Comparison of ENCODE assay signal across 11 cellular contexts in the genomic region with DNA sequence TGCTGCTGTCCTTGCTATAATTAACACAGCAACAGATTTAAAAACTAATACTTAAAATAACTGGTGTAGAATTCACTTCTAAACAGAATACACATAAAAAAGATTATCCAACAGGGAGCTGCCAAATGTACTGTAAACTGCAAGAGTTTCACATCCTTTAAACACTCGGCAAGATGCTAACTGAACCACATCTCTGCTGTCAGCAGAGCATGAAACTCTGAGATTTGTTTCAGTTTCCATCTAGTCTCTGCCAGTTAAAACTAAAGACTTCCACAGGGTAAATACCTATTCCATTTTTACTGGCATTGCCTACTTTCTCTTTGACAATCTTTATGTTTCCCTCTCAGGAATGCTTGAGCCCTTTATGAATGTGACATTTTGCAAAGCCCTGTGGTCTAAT.
A peak's percentile ranks its signal among the peaks of the same experiment; 100 is the strongest.
DNase-seq lines count a peak whose midpoint lies in the region; ATAC-seq and TF ChIP-seq lines count a peak whose summit lies in the region.
"Had no signal": no experiment of that assay in that cellular context is flagged by ENCODE, and none has a peak within 500 bp of the region (broad histone marks: within the 10 kb centered on the region; RNA-seq: fewer than 3 reads in every experiment).

No MANE protein-coding gene starts in this region.

- dilution Hi-C loops in IMR-90 (cut with HindIII; ENCODE audit: low sequenced_read_pairs, unreplicated experiment): no loop called here

- peak; percentile 100 for ATAC-seq in GM18909 (IDR thresholded peaks at IDR 0.05; ENCODE audit: poor library complexity, unreplicated experiment)
- ATAC-seq in HG02588 (IDR thresholded peaks at IDR 0.05; ENCODE audit: unreplicated experiment): peak; percentile 99
- ATAC-seq in IMR-90 (ENCODE audit: low read depth): peak; percentile 35; the same call in 1 of the 2 replicates
- ATAC-seq: Panc1 had no signal

- no peak overlapping the region for H2AK5ac ChIP-seq in IMR-90 (ENCODE audit: low read depth, low read length)

- no peak overlapping the region for H3K14ac ChIP-seq in IMR-90 (replicated peaks; ENCODE audit: low read depth, low read length)

- H3K23ac ChIP-seq in IMR-90 (ENCODE audit: low read depth, low read length): no peak overlapping the region

- no peak overlapping the region for H3K27ac Mint-ChIP-seq in activated CD4-positive, alpha-beta T cell treated with anti-CD3 and anti-CD28 coated beads, Interleukin-2, amount 10 ng/mL, durations not matched to agents 7 days and 5 days

- no peaks in the 10 kb centered on the region for H3K36me3 ChIP-seq in IMR-90 (ENCODE audit: control insufficient read depth, insufficient read depth, low read length)

- H4K8ac ChIP-seq in IMR-90 (ENCODE audit: low read depth in 2 of 2, low read length in 2 of 2): no peak overlapping the region

- H4K5ac ChIP-seq in IMR-90 (ENCODE audit: low read depth, low read length): no peak overlapping the region

- no peak overlapping the region for H3K56ac ChIP-seq in IMR-90 (ENCODE audit: extremely low read depth, insufficient read depth, low read length)

- H2BK20ac ChIP-seq in IMR-90 (ENCODE audit: low read depth, low read length): no peak overlapping the region

- in situ Hi-C loops in IMR-90 (cut with MboI; ENCODE audit: low sequenced_read_pairs): no loop called here

- H3K36me3 Mint-ChIP-seq in activated CD4-positive, alpha-beta T cell treated with anti-CD3 and anti-CD28 coated beads, Interleukin-2, amount 10 ng/mL, durations not matched to agents 7 days and 5 days (ENCODE audit: low read depth): no peaks in the 10 kb centered on the region

- CTCF ChIA-PET in IMR-90 (lab: Yijun Ruan, JAX): interaction anchor here (0.6 to 1.0 kb wide), 2 partner anchors 20 to 479 kb away, joined by 3 read pairs; no protein-coding TSS in a partner anchor
- CTCF ChIA-PET in activated CD4-positive, alpha-beta T cell treated with anti-CD3 and anti-CD28 coated beads, Interleukin-2, amount 10 ng/mL, durations not matched to agents 7 days and 5 days (lab: Charles Lee): no interaction called here

- TF ChIP-seq POLR2A in IMR-90 (IDR thresholded peaks at IDR 0.05; ENCODE audit: low read depth, low read length): no peak

- no peak overlapping the region for H2AK9ac ChIP-seq in IMR-90 (replicated peaks; ENCODE audit: low read depth, low read length, poor library complexity)

- no peaks in the 10 kb centered on the region for H3K27me3 ChIP-seq in IMR-90 (ENCODE audit: control insufficient read depth, insufficient read depth, low read length)
- H3K27me3 ChIP-seq: foreskin keratinocyte had no signal

- intact Hi-C loops in IMR-90 (cut with micrococcal nuclease): no loop called here

- H2BK5ac ChIP-seq in IMR-90 (ENCODE audit: low read depth, low read length, poor library complexity, severe bottlenecking): no peak overlapping the region

- H3K9me3 ChIP-seq in IMR-90 (ENCODE audit: control insufficient read depth, insufficient read depth, low read length): no peaks in the 10 kb centered on the region

- H3K9me3 Mint-ChIP-seq in activated CD4-positive, alpha-beta T cell treated with anti-CD3 and anti-CD28 coated beads, Interleukin-2, amount 10 ng/mL, durations not matched to agents 7 days and 5 days: no peaks in the 10 kb centered on the region

- H3K9me1 ChIP-seq in IMR-90 (ENCODE audit: insufficient read depth, low read length): 0 out of 2 replicates have a peak, but pooled peaks cover 3% of the 10 kb centered on the region

- no peak overlapping the region for H3K4me3 ChIP-seq in IMR-90 (ENCODE audit: insufficient read depth, low read depth, low read length)

- peak overlapping the region; percentile 50; the same call in 1 of the 2 replicates for H3K4me2 ChIP-seq in IMR-90 (ENCODE audit: low read depth, low read length)

- WGBS in IMR-90 (ENCODE audit: extremely low coverage in 2 of 2, insufficient read length in 1 of 2), 2 experiments: 67% methylated on average over 1 of the region's 1 CpG; no CpG with 5 or more reads in 1 of the 2 experiments

- H2AFZ ChIP-seq in IMR-90 (replicated peaks; ENCODE audit: low read length, poor library complexity): no peak overlapping the region

- no peak overlapping the region for H3K27ac ChIP-seq in IMR-90 (ENCODE audit: insufficient read depth, low read length)
- H3K27ac ChIP-seq: foreskin keratinocyte had no signal

- no peak overlapping the region; the same call in 1 of the 2 replicates for H2BK120ac ChIP-seq in IMR-90 (ENCODE audit: low read depth, low read length)

- no peaks in the 10 kb centered on the region for H4K20me1 ChIP-seq in IMR-90 (ENCODE audit: insufficient read depth, low read length)

- H4K91ac ChIP-seq in IMR-90 (ENCODE audit: insufficient read depth, low read depth, low read length): no peak overlapping the region

- H3K18ac ChIP-seq in IMR-90 (ENCODE audit: low read depth, low read length): peak overlapping the region; percentile 53; the same call in 1 of the 2 replicates

- POLR2A ChIA-PET in IMR-90 (lab: Charles Lee; ENCODE audit: unreplicated experiment): no interaction called here
- POLR2A ChIA-PET in activated CD4-positive, alpha-beta T cell treated with anti-CD3 and anti-CD28 coated beads, Interleukin-2, amount 10 ng/mL, durations not matched to agents 7 days and 5 days (lab: Charles Lee): no interaction called here

- H3K4me3 Mint-ChIP-seq in activated CD4-positive, alpha-beta T cell treated with anti-CD3 and anti-CD28 coated beads, Interleukin-2, amount 10 ng/mL, durations not matched to agents 7 days and 5 days: no peak overlapping the region

- BruUV-seq in IMR-90 (replicated peaks; lab: Mats Ljungman, UMichigan): no TSS peak

- H3K27me3 Mint-ChIP-seq in activated CD4-positive, alpha-beta T cell treated with anti-CD3 and anti-CD28 coated beads, Interleukin-2, amount 10 ng/mL, durations not matched to agents 7 days and 5 days: no peaks in the 10 kb centered on the region

- peak; percentile 13 for DNase-seq in IMR-90
- DNase-seq in medulla oblongata (ENCODE audit: extremely low spot score): peak; percentile 25
- DNase-seq in NCI-H1436 (lab: John Stamatoyannopoulos, UW): no peak
- DNase-seq in activated effector memory CD4-positive, alpha-beta T cell treated with Interleukin-2 at 50 U/mL for 16 hours: no peak
- DNase-seq in activated CD4-positive, alpha-beta T cell treated with anti-CD3 and anti-CD28 coated beads, Interleukin-2, amount 10 ng/mL, durations not matched to agents 7 days and 5 days: no peak
- DNase-seq in mesenteric fat pad (ENCODE audit: low spot score): no peak
- DNase-seq: posterior cingulate gyrus had no signal

- H3K4me1 Mint-ChIP-seq in activated CD4-positive, alpha-beta T cell treated with anti-CD3 and anti-CD28 coated beads, Interleukin-2, amount 10 ng/mL, durations not matched to agents 7 days and 5 days: no peaks in the 10 kb centered on the region

- H3K79me1 ChIP-seq in IMR-90 (ENCODE audit: low read depth in 1 of 2, low read length in 2 of 2): no peaks in the 10 kb centered on the region

- no peak for TF ChIP-seq RAD21 in IMR-90 (IDR thresholded peaks at IDR 0.05; ENCODE audit: low read length)

- TF ChIP-seq CTCF in IMR-90 (conservative IDR thresholded peaks at IDR 0.05; ENCODE audit: low read depth, low read length): no peak

- no peak overlapping the region for H3K9ac ChIP-seq in IMR-90 (ENCODE audit: low read depth, low read length)

- peaks cover 5% of the 10 kb centered on the region for H3K4me1 ChIP-seq in IMR-90 (ENCODE audit: control insufficient read depth, insufficient read depth, low read length)

- no peak overlapping the region for H3K4ac ChIP-seq in IMR-90 (ENCODE audit: low read depth, low read length)

- no peak overlapping the region for H2BK15ac ChIP-seq in IMR-90 (ENCODE audit: low read depth, low read length)

TF ChIP-seq in IMR-90, 13 proteins besides CTCF, POLR2A, EP300 and RAD21:
- TF ChIP-seq, protein P1, sequence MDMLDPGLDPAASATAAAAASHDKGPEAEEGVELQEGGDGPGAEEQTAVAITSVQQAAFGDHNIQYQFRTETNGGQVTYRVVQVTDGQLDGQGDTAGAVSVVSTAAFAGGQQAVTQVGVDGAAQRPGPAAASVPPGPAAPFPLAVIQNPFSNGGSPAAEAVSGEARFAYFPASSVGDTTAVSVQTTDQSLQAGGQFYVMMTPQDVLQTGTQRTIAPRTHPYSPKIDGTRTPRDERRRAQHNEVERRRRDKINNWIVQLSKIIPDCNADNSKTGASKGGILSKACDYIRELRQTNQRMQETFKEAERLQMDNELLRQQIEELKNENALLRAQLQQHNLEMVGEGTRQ (IDR thresholded peaks at IDR 0.05; ENCODE audit: low read depth, low read length): no peak
- TF ChIP-seq FOS (IDR thresholded peaks at IDR 0.05; ENCODE audit: low read depth, low read length): no peak
- no peak for TF ChIP-seq MAZ (IDR thresholded peaks at IDR 0.05; ENCODE audit: borderline replicate concordance, low read depth, low read length)
- no peak for TF ChIP-seq RCOR1 (IDR thresholded peaks at IDR 0.05; ENCODE audit: insufficient replicate concordance, low read length)
- TF ChIP-seq MAFK (IDR thresholded peaks at IDR 0.05; ENCODE audit: low read depth, low read length): no peak
- TF ChIP-seq RFX5 (IDR thresholded peaks at IDR 0.05; ENCODE audit: low read depth, low read length): no peak

Comparison
In these comparisons a context has a peak if more than half of its experiments do, and no peak if none do; other contexts are left out.
1. ATAC-seq: peak in every context shown above with its lines; median percentile 100 in GM18909; 99 in HG02588; 35 in IMR-90.
2. DNase-seq: peak in IMR-90 (single experiment) and medulla oblongata (single experiment); none in NCI-H1436 (single experiment), activated effector memory CD4-positive, alpha-beta T cell treated with Interleukin-2 at 50 U/mL for 16 hours (single experiment), activated CD4-positive, alpha-beta T cell treated with anti-CD3 and anti-CD28 coated beads, Interleukin-2, amount 10 ng/mL, durations not matched to agents 7 days and 5 days (single experiment) and mesenteric fat pad (single experiment).